24 cellular contexts compared by ENCODE assay signal in the genomic region with DNA sequence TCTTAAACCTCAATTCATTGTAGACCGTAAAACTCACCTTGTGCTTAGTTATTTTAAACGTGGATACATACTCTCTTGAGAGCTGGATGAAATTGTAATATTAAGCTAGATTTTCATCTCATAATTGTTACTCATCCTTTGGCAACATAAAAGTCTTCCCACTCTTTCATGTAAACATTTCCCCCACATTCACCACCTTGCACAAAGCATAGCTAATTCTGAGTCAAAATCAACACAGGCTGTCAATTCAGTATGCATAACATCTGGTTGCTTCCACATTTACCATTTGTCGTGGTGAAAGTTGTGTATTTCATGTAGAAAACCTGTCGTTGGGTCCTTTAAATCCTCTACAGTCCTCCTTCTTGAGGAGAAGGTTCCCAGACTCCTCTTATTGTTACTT.
DNase-seq lines count a peak whose midpoint lies in the region; FAIRE-seq and TF ChIP-seq lines count a peak whose summit lies in the region.
"Had no signal": no experiment of that assay in that cellular context is flagged by ENCODE, and none has a peak within 500 bp of the region (broad histone marks: within the 10 kb centered on the region; RNA-seq: fewer than 3 reads in every experiment).

No MANE protein-coding gene starts in this region.

- TF ChIP-seq EP300 in H1 (IDR thresholded peaks at IDR 0.05; ENCODE audit: borderline replicate concordance in 1 of 2, low read depth in 2 of 2, low read length in 2 of 2) = no peak

- no peak overlapping the region for H3K4me3 Mint-ChIP-seq in MCF 10A (ENCODE audit: unreplicated experiment)
- H3K4me3 Mint-ChIP-seq: CD14-positive monocyte; CD4-positive, alpha-beta T cell; CD8-positive, alpha-beta memory T cell; H9; HFFc6 had no signal

- H3K14ac ChIP-seq in H1 (ENCODE audit: insufficient read length) = no peak overlapping the region

- H3K23ac ChIP-seq in H1 (ENCODE audit: insufficient read length) = no peak overlapping the region

- H3K23me2 ChIP-seq in H1 (ENCODE audit: low read depth, low read length) = no peaks in the 10 kb centered on the region

- no peaks in the 10 kb centered on the region for H3K9me3 Mint-ChIP-seq in MCF 10A (ENCODE audit: unreplicated experiment)
- H3K9me3 Mint-ChIP-seq: CD14-positive monocyte; CD4-positive, alpha-beta T cell; H9; HFFc6 had no signal

- no peak for TF ChIP-seq CTCF in H1 (IDR thresholded peaks at IDR 0.05; ENCODE audit: control extremely low read depth in 1 of 3, insufficient read depth in 1 of 3, low read depth in 1 of 3, low read length in 3 of 3)
- TF ChIP-seq CTCF in MCF 10A (IDR thresholded peaks at IDR 0.05; ENCODE audit: unreplicated experiment) = no peak
- TF ChIP-seq CTCF in GM20000 (IDR thresholded peaks at IDR 0.05; ENCODE audit: extremely low read depth, missing control alignments) = no peak

- no peak overlapping the region for H3K27ac ChIP-seq in H1 (ENCODE audit: low read depth, low read length)
- H3K27ac ChIP-seq: 22Rv1; BLaER1 treated with 17β-estradiol and CSF1 and Interleukin-3, amounts not matched to agents 10 nM and 100 nM had no signal

- H2BK120ac ChIP-seq in H1 (replicated peaks; ENCODE audit: low read depth, low read length) = no peak overlapping the region

- no peak overlapping the region for H2BK5ac ChIP-seq in H1 (ENCODE audit: low read depth, low read length)

- no peaks in the 10 kb centered on the region for H3K36me3 Mint-ChIP-seq in MCF 10A (ENCODE audit: insufficient read depth, unreplicated experiment)
- H3K36me3 Mint-ChIP-seq: CD14-positive monocyte; CD8-positive, alpha-beta memory T cell had no signal

- no peak overlapping the region for H3K4me3 ChIP-seq in H1 (ENCODE audit: extremely low read depth in 1 of 4, insufficient read depth in 2 of 4, low read depth in 3 of 4, low read length in 4 of 4)
- H3K4me3 ChIP-seq: BLaER1 treated with 17β-estradiol and CSF1 and Interleukin-3, amounts not matched to agents 10 nM and 100 nM; GM12878 had no signal

- H4K91ac ChIP-seq in H1 (replicated peaks; ENCODE audit: insufficient read length, low read length) = no peak overlapping the region

- H3K27ac Mint-ChIP-seq in MCF 10A (ENCODE audit: low read depth, unreplicated experiment) = no peak overlapping the region
- H3K27ac Mint-ChIP-seq: CD14-positive monocyte; CD4-positive, alpha-beta T cell; CD8-positive, alpha-beta memory T cell; H9; HFFc6 had no signal

- DNase-seq in DMS53 (lab: John Stamatoyannopoulos, UW) (peak; percentile 37), DMS53 treated with DMSO at 0.1 percent for 48 hours (lab: John Stamatoyannopoulos, UW; ENCODE audit: unreplicated experiment) (no peak), HCEC 1CT (peak; percentile 45), H1 (ENCODE audit: low read depth in 1 of 2, low spot score in 2 of 2) (no peak), HT-29 (ENCODE audit: low spot score) (no peak), MCF 10A (ENCODE audit: unreplicated experiment) (no peak), GM20000 (ENCODE audit: low spot score) (no peak)
- no peak for DNase-seq in activated naive CD4-positive, alpha-beta T cell treated with anti-CD3 and anti-CD28 coated beads, Interleukin-2, amount 50 U/mL, for 16 hours
- DNase-seq: ACHN; AML-193; BE2C; CD4-positive, alpha-beta T cell; CD8-positive, alpha-beta memory T cell; DMS 273 treated with DMSO at 0.1 percent for 48 hours; DND-41; GDM1; H9; HFFc6 had no signal

- no peak overlapping the region for H2AK5ac ChIP-seq in H1 (ENCODE audit: low read depth, low read length)

- 0 out of 2 replicates have a peak overlapping the region, but pooled peaks have one; percentile 74 for H2AFZ ChIP-seq in H1 (ENCODE audit: low read length)

- H3K18ac ChIP-seq in H1 (ENCODE audit: extremely low read depth, low read length) = no peak overlapping the region

- no peaks in the 10 kb centered on the region for H3K27me3 ChIP-seq in H1 (replicated peaks in 1 of 4; ENCODE audit: control insufficient read depth in 3 of 4, extremely low read depth in 1 of 4, insufficient read depth in 3 of 4, low read length in 3 of 4)
- H3K27me3 ChIP-seq: BE2C; BLaER1 treated with 17β-estradiol and CSF1 and Interleukin-3, amounts not matched to agents 10 nM and 100 nM had no signal

- H2BK15ac ChIP-seq in H1 (ENCODE audit: low read length) = no peak overlapping the region

- no peak overlapping the region for H3K4ac ChIP-seq in H1 (replicated peaks; ENCODE audit: insufficient read length, low read depth, low read length)

- H3K36me3 ChIP-seq in H1 (ENCODE audit: control insufficient read depth in 2 of 4, insufficient read depth in 4 of 4, low read length in 3 of 4) = no peaks in the 10 kb centered on the region; a peak in 1 of 8 replicates
- H3K36me3 ChIP-seq: BE2C; BLaER1 treated with 17β-estradiol and CSF1 and Interleukin-3, amounts not matched to agents 10 nM and 100 nM had no signal

- BruUV-seq in MCF 10A (replicated peaks; lab: Mats Ljungman, UMichigan) = no TSS peak

- FAIRE-seq in H1 (lab: Jason Lieb, UNC) = peak; percentile 32
- FAIRE-seq: A204.1, GM12878, GM19239 had no signal

- no peaks in the 10 kb centered on the region for H3K27me3 Mint-ChIP-seq in MCF 10A (ENCODE audit: insufficient read depth, unreplicated experiment)
- H3K27me3 Mint-ChIP-seq: CD4-positive, alpha-beta T cell; CD8-positive, alpha-beta memory T cell had no signal

- intact Hi-C loops in MCF 10A (cut with micrococcal nuclease) = no loop called here

- 82% methylated on average over 4 of the region's 4 CpGs; no CpG with 5 or more reads in 1 of the 2 experiments for WGBS in H1 (ENCODE audit: extremely low coverage in 1 of 2, insufficient coverage in 1 of 2, insufficient read length in 1 of 2, insufficient replicate concordance in 2 of 2, low coverage in 1 of 2, low lambda C conversion rate in 2 of 2, missing lambda C conversion rate in 1 of 2), 2 experiments

- H4K20me1 ChIP-seq in H1 (replicated peaks in 1 of 2; ENCODE audit: control insufficient read depth in 1 of 2, insufficient read depth in 2 of 2, low read length in 2 of 2) = no peaks in the 10 kb centered on the region
- H4K20me1 ChIP-seq: BLaER1 treated with 17β-estradiol and CSF1 and Interleukin-3, amounts not matched to agents 10 nM and 100 nM had no signal

- no peaks in the 10 kb centered on the region for H3K79me1 ChIP-seq in H1 (ENCODE audit: low read depth, low read length)

- no peak for TF ChIP-seq POLR2A in H1 (IDR thresholded peaks at IDR 0.05; ENCODE audit: control extremely low read depth in 1 of 2, low read depth in 2 of 2, low read length in 2 of 2)

- no peaks in the 10 kb centered on the region for H3K9me3 ChIP-seq in H1 (ENCODE audit: insufficient read depth in 2 of 2, low read depth in 1 of 2, low read length in 1 of 2)
- H3K9me3 ChIP-seq: BE2C; BLaER1 treated with 17β-estradiol and CSF1 and Interleukin-3, amounts not matched to agents 10 nM and 100 nM had no signal

- H3K4me1 Mint-ChIP-seq in MCF 10A (ENCODE audit: insufficient read depth, unreplicated experiment) = no peaks in the 10 kb centered on the region
- H3K4me1 Mint-ChIP-seq: CD14-positive monocyte; CD8-positive, alpha-beta memory T cell had no signal

- no peak overlapping the region for H4K5ac ChIP-seq in H1 (ENCODE audit: insufficient read length, low read depth, low read length)

- TF ChIP-seq RAD21 in H1 (IDR thresholded peaks at IDR 0.05 in 1 of 2, conservative IDR thresholded peaks at IDR 0.05 in 1 of 2; ENCODE audit: low read depth in 2 of 2, low read length in 2 of 2) = no peak

- H3K4me2 ChIP-seq in H1 (ENCODE audit: insufficient read depth in 1 of 2, low read depth in 2 of 2, low read length in 2 of 2) = no peak overlapping the region
- H3K4me2 ChIP-seq: BLaER1 treated with 17β-estradiol and CSF1 and Interleukin-3, amounts not matched to agents 10 nM and 100 nM had no signal

- H3K4me1 ChIP-seq in H1 (replicated peaks in 1 of 4; ENCODE audit: control insufficient read depth in 3 of 4, insufficient read depth in 4 of 4, low read length in 3 of 4) = no peaks in the 10 kb centered on the region
- H3K4me1 ChIP-seq: BE2C; BLaER1 treated with 17β-estradiol and CSF1 and Interleukin-3, amounts not matched to agents 10 nM and 100 nM had no signal

- no peak overlapping the region for H2BK20ac ChIP-seq in H1 (ENCODE audit: low read length)

- POLR2A ChIA-PET in H1 (lab: Charles Lee; ENCODE audit: partially characterized antibody) (no interaction called here), MCF 10A (lab: Yijun Ruan, JAX) (no interaction called here)

- no peaks in the 10 kb centered on the region for H3K79me2 ChIP-seq in H1 (ENCODE audit: control insufficient read depth in 1 of 2, insufficient read depth in 2 of 2, low read length in 2 of 2)

- H3K56ac ChIP-seq in H1 (replicated peaks; ENCODE audit: insufficient read length, low read depth, low read length) = no peak overlapping the region

- CTCF ChIA-PET in H1 (lab: Charles Lee; ENCODE audit: partially characterized antibody) (no interaction called here), MCF 10A (lab: Yijun Ruan, JAX) (no interaction called here)

- no peak overlapping the region for H4K8ac ChIP-seq in H1 (ENCODE audit: extremely low read depth, insufficient read depth, low read length)

- H3K9ac ChIP-seq in H1 (replicated peaks in 1 of 4; ENCODE audit: extremely low read depth in 1 of 4, low read depth in 3 of 4, low read length in 3 of 4) = no peak overlapping the region
- H3K9ac ChIP-seq: BLaER1 treated with 17β-estradiol and CSF1 and Interleukin-3, amounts not matched to agents 10 nM and 100 nM had no signal

- no peak overlapping the region for H2BK12ac ChIP-seq in H1 (ENCODE audit: low read depth, low read length)

TF ChIP-seq in H1, 55 proteins besides CTCF, POLR2A, EP300 and RAD21 (continues in another document):
- TF ChIP-seq, protein P1, sequence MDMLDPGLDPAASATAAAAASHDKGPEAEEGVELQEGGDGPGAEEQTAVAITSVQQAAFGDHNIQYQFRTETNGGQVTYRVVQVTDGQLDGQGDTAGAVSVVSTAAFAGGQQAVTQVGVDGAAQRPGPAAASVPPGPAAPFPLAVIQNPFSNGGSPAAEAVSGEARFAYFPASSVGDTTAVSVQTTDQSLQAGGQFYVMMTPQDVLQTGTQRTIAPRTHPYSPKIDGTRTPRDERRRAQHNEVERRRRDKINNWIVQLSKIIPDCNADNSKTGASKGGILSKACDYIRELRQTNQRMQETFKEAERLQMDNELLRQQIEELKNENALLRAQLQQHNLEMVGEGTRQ (IDR thresholded peaks at IDR 0.05; ENCODE audit: low read length) = no peak
- no peak for TF ChIP-seq SP1 (IDR thresholded peaks at IDR 0.05; ENCODE audit: low read depth, low read length)
- no peak for TF ChIP-seq BACH1 (IDR thresholded peaks at IDR 0.05; ENCODE audit: low read length)
- no peak for TF ChIP-seq TBP (IDR thresholded peaks at IDR 0.05; ENCODE audit: low read depth, low read length)
- no peak for TF ChIP-seq FOSL1 (IDR thresholded peaks at IDR 0.05; ENCODE audit: insufficient read depth, low read depth, low read length)
- TF ChIP-seq SUZ12 (IDR thresholded peaks at IDR 0.05; ENCODE audit: low read length) = no peak
- TF ChIP-seq SP4 (IDR thresholded peaks at IDR 0.05; ENCODE audit: low read length) = no peak
- no peak for TF ChIP-seq BCL11A (IDR thresholded peaks at IDR 0.05; ENCODE audit: low read depth in 2 of 2, low read length in 2 of 2)
- no peak for TF ChIP-seq JUND (IDR thresholded peaks at IDR 0.05; ENCODE audit: low read length)
- no peak for TF ChIP-seq RNF2 (IDR thresholded peaks at IDR 0.05; ENCODE audit: borderline replicate concordance, low read depth, low read length, missing control alignments, poor library complexity, severe bottlenecking)

Comparison
In these comparisons a context has a peak if more than half of its experiments do, and no peak if none do; other contexts are left out.
1. DNase-seq: peak in DMS53 (single experiment) and HCEC 1CT (single experiment); none in DMS53 treated with DMSO at 0.1 percent for 48 hours (single experiment), H1 (0 of 2), HT-29 (single experiment), MCF 10A (single experiment), GM20000 (single experiment) and activated naive CD4-positive, alpha-beta T cell treated with anti-CD3 and anti-CD28 coated beads, Interleukin-2, amount 50 U/mL, for 16 hours (single experiment).